In the genomic region with DNA sequence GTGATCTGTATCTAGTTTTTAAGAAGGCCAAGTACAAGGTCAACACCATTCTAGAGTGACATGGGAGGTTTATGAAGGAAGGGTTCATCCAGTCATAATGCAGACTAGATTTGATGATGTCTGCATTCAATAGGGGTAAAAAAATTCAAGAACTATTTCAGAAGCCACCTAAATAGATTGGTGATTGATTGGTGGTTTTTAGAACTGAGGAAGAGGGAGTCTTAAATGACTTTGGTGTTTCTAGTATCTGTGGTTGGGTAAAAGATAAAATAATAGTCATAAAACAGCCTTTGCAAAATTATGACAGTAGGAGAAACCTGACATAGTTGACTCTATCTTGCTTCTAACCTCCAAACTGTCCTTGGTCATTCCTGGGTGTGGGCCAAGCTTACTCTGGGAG, we compare ENCODE assay signal across 34 cellular contexts.
"Had no signal": no experiment of that assay in that cellular context is flagged by ENCODE, and none has a peak within 500 bp of the region (broad histone marks: within the 10 kb centered on the region; RNA-seq: fewer than 3 reads in every experiment).

No MANE protein-coding gene starts in this region.

- H3K9me3 ChIP-seq: MG63 had no signal

- H3K36me3 ChIP-seq: MG63 had no signal

- DNase-seq: Karpas-422, Kasumi-1, MG63, MM.1S, MV-4-11, NCI-H1048, NCI-H1092, NCI-H1092 treated with DMSO at 0.1 percent for 48 hours, NCI-H1105, NCI-H1105 treated with DMSO at 0.1 percent for 48 hours, NCI-H1417, NCI-H1417 treated with DMSO at 0.1 percent for 48 hours, NCI-H1436, NCI-H1436 treated with DMSO at 0.1 percent for 48 hours, NCI-H146, NCI-H1694, NCI-H1694 treated with DMSO at 0.1 percent for 48 hours, NCI-H187, NCI-H187 treated with DMSO at 0.1 percent for 48 hours, NCI-H1930, NCI-H2029, NCI-H2029 treated with DMSO at 0.1 percent for 48 hours, NCI-H2081, NCI-H2081 treated with DMSO at 0.1 percent for 48 hours, NCI-H2107, NCI-H2171, NCI-H2171 treated with DMSO at 0.1 percent for 48 hours, NCI-H2227 treated with DMSO at 0.1 percent for 48 hours, NCI-H226, NCI-H345, NCI-H446, NCI-H446 treated with DMSO at 0.1 percent for 48 hours, NCI-H510A, NCI-H510A treated with DMSO at 0.1 percent for 48 hours had no signal

- H3K4me3 ChIP-seq: MG63 had no signal
